In genomic region chr9:112091805-112092204, GRCh38 we compare ENCODE assay signal across 9 cellular contexts.
DNase-seq lines count a peak whose midpoint lies in the region; ATAC-seq, FAIRE-seq and TF ChIP-seq lines count a peak whose summit lies in the region.
"Had no signal": no experiment of that assay in that cellular context is flagged by ENCODE, and none has a peak within 500 bp of the region (broad histone marks: within the 10 kb centered on the region; RNA-seq: fewer than 3 reads in every experiment).

No MANE protein-coding gene starts in this region.

- H3K27me3 ChIP-seq in endothelial cell of umbilical vein (ENCODE audit: control insufficient read depth in 2 of 2, insufficient read depth in 2 of 2, low read length in 2 of 2) (no peaks in the 10 kb centered on the region), Peyer's patch (no peaks in the 10 kb centered on the region)
- H3K27me3 ChIP-seq: gastrocnemius medialis had no signal

- no peaks in the 10 kb centered on the region for H3K9me3 Mint-ChIP-seq in activated CD4-positive, alpha-beta T cell treated with anti-CD3 and anti-CD28 coated beads for 36 hours (ENCODE audit: low read depth)

- TF ChIP-seq CTCF in endothelial cell of umbilical vein (IDR thresholded peaks at IDR 0.05; ENCODE audit: extremely low read depth in 1 of 2, insufficient read depth in 1 of 2, low read depth in 1 of 2, low read length in 2 of 2), result peak in 1 of 2 donors; percentile 15
- TF ChIP-seq CTCF in Peyer's patch (IDR thresholded peaks at IDR 0.05), result no peak

- H3K4me1 Mint-ChIP-seq in activated CD4-positive, alpha-beta T cell treated with anti-CD3 and anti-CD28 coated beads for 36 hours, result peaks cover 10% of the 10 kb centered on the region

- BruUV-seq in endothelial cell of umbilical vein (replicated peaks; lab: Mats Ljungman, UMichigan), result no TSS peak

- DNase-seq in activated CD4-positive, alpha-beta T cell treated with anti-CD3 and anti-CD28 coated beads for 36 hours, result peak; percentile 35
- DNase-seq in activated CD4-positive, alpha-beta T cell treated with anti-CD3 and anti-CD28 coated beads for 48 hours, result no peak
- DNase-seq in NCI-H2196 treated with DMSO at 0.1 percent for 48 hours (lab: John Stamatoyannopoulos, UW; ENCODE audit: unreplicated experiment) (peak; percentile 34), endothelial cell of umbilical vein (ENCODE audit: low read depth, low spot score) (peak; percentile 13), renal cortical epithelial cell (ENCODE audit: low read depth) (peak; percentile 36), Peyer's patch (no peak)
- DNase-seq: gastrocnemius medialis had no signal

- no peak overlapping the region for H2AFZ ChIP-seq in endothelial cell of umbilical vein (ENCODE audit: low read depth, low read length)

- H3K9me1 ChIP-seq in endothelial cell of umbilical vein (replicated peaks; ENCODE audit: control insufficient read depth, extremely low read depth, insufficient read depth, low read length), result no peaks in the 10 kb centered on the region

- no peaks in the 10 kb centered on the region for H3K79me2 ChIP-seq in endothelial cell of umbilical vein (ENCODE audit: control insufficient read depth, insufficient read depth, low read length)

- no peaks in the 10 kb centered on the region for H3K36me3 ChIP-seq in endothelial cell of umbilical vein (ENCODE audit: control insufficient read depth in 2 of 2, extremely low read depth in 1 of 2, insufficient read depth in 2 of 2, low read length in 2 of 2)
- H3K36me3 ChIP-seq in Peyer's patch, result no peaks in the 10 kb centered on the region
- H3K36me3 ChIP-seq: gastrocnemius medialis had no signal

- H3K4me1 ChIP-seq in endothelial cell of umbilical vein (ENCODE audit: control insufficient read depth, extremely low read depth, insufficient read depth, low read length), result no peaks in the 10 kb centered on the region
- no peaks in the 10 kb centered on the region for H3K4me1 ChIP-seq in Peyer's patch

- CTCF ChIA-PET in activated CD4-positive, alpha-beta T cell treated with anti-CD3 and anti-CD28 coated beads for 36 hours (lab: Charles Lee), result interaction anchor here (0.8 to 1.3 kb wide), 4 partner anchors 17 to 270 kb away, joined by 3 to 5 read pairs (median 5); no protein-coding TSS in a partner anchor
- CTCF ChIA-PET in endothelial cell of umbilical vein (lab: Charles Lee), result interaction anchor here (0.8 to 2.4 kb wide), 5 partner anchors 242 to 626 kb away, joined by 3 to 16 read pairs (median 4); partner anchors contain the start of genes HSDL2, INIP and PTBP3

- H3K36me3 Mint-ChIP-seq in activated CD4-positive, alpha-beta T cell treated with anti-CD3 and anti-CD28 coated beads for 36 hours (ENCODE audit: low read depth), result no peaks in the 10 kb centered on the region

- no peak for ATAC-seq in activated CD4-positive, alpha-beta T cell treated with anti-CD3 and anti-CD28 coated beads for 36 hours
- ATAC-seq in HG03135 (IDR thresholded peaks at IDR 0.05; ENCODE audit: unreplicated experiment), result no peak
- no peak for ATAC-seq in GM18505 (IDR thresholded peaks at IDR 0.05; ENCODE audit: unreplicated experiment)
- ATAC-seq: gastrocnemius medialis had no signal

- H3K9me3 ChIP-seq in endothelial cell of umbilical vein (replicated peaks; ENCODE audit: control insufficient read depth, insufficient read depth, low read length) (no peaks in the 10 kb centered on the region), Peyer's patch (no peaks in the 10 kb centered on the region)
- H3K9me3 ChIP-seq: gastrocnemius medialis had no signal

- TF ChIP-seq POLR2A in endothelial cell of umbilical vein (IDR thresholded peaks at IDR 0.05; ENCODE audit: low read depth, low read length), result no peak
- no peak for TF ChIP-seq POLR2A in GM18505 (IDR thresholded peaks at IDR 0.05; ENCODE audit: borderline replicate concordance, extremely low read depth, insufficient read depth, insufficient read length)
- TF ChIP-seq POLR2A in Peyer's patch (IDR thresholded peaks at IDR 0.05), result no peak

- no peak overlapping the region for H3K4me2 ChIP-seq in endothelial cell of umbilical vein (ENCODE audit: insufficient read depth, low read length)

- dilution Hi-C loops in endothelial cell of umbilical vein (cut with MboI; ENCODE audit: extremely low pct_ligation_motif_present, low sequenced_read_pairs), result no loop called here

- H3K27ac Mint-ChIP-seq in activated CD4-positive, alpha-beta T cell treated with anti-CD3 and anti-CD28 coated beads for 36 hours, result no peak overlapping the region

- FAIRE-seq in endothelial cell of umbilical vein (lab: Jason Lieb, UNC), result no peak

- POLR2A ChIA-PET in activated CD4-positive, alpha-beta T cell treated with anti-CD3 and anti-CD28 coated beads for 36 hours (lab: Charles Lee), result no interaction called here
- POLR2A ChIA-PET in endothelial cell of umbilical vein (lab: Charles Lee), result no interaction called here

- H3K4me3 Mint-ChIP-seq in activated CD4-positive, alpha-beta T cell treated with anti-CD3 and anti-CD28 coated beads for 36 hours, result no peak overlapping the region

- H3K4me3 ChIP-seq in endothelial cell of umbilical vein (replicated peaks in 1 of 3; ENCODE audit: insufficient read depth in 1 of 3, low read depth in 1 of 3, low read length in 3 of 3) (no peak overlapping the region), Peyer's patch (no peak overlapping the region)
- H3K4me3 ChIP-seq: gastrocnemius medialis had no signal

- no peaks in the 10 kb centered on the region for H3K27me3 Mint-ChIP-seq in activated CD4-positive, alpha-beta T cell treated with anti-CD3 and anti-CD28 coated beads for 36 hours

- no peaks in the 10 kb centered on the region for H4K20me1 ChIP-seq in endothelial cell of umbilical vein (replicated peaks; ENCODE audit: control insufficient read depth, extremely low read depth, insufficient read depth, low read length)

- no peak overlapping the region for H3K27ac ChIP-seq in endothelial cell of umbilical vein (ENCODE audit: insufficient read depth, low read depth, low read length)
- no peak overlapping the region for H3K27ac ChIP-seq in Peyer's patch
- H3K27ac ChIP-seq: gastrocnemius medialis had no signal

- no peak overlapping the region for H3K9ac ChIP-seq in endothelial cell of umbilical vein (replicated peaks; ENCODE audit: extremely low read depth, insufficient read depth, low read length)

- intact Hi-C loops in activated CD4-positive, alpha-beta T cell treated with anti-CD3 and anti-CD28 coated beads for 36 hours (cut with DNase I, micrococcal nuclease), result loop anchor here (10.0 kb wide), 2 partner anchors 623 to 703 kb away; partner anchors contain the start of gene INIP (in 1 of the 2)
- intact Hi-C loops in endothelial cell of umbilical vein (cut with micrococcal nuclease), result loop anchor here (10.0 kb wide), 1 partner anchor 723 kb away; no protein-coding TSS in a partner anchor

TF ChIP-seq in endothelial cell of umbilical vein, 7 proteins besides CTCF, POLR2A, EP300 and RAD21:
- TF ChIP-seq, protein P1, sequence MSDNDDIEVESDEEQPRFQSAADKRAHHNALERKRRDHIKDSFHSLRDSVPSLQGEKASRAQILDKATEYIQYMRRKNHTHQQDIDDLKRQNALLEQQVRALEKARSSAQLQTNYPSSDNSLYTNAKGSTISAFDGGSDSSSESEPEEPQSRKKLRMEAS (IDR thresholded peaks at IDR 0.05; ENCODE audit: insufficient read depth, insufficient read length), result no peak
- no peak for TF ChIP-seq FOS (IDR thresholded peaks at IDR 0.05; ENCODE audit: borderline replicate concordance, insufficient read depth, low read length)
- no peak for TF ChIP-seq JUN (IDR thresholded peaks at IDR 0.05; ENCODE audit: borderline replicate concordance, insufficient read depth, insufficient read length, low read depth)
- no peak for TF ChIP-seq EZH2 (IDR thresholded peaks at IDR 0.05; ENCODE audit: borderline replicate concordance, low read depth, low read length, severe bottlenecking)
- TF ChIP-seq MYC (IDR thresholded peaks at IDR 0.05; ENCODE audit: low read depth, low read length), result no peak
- no peak for TF ChIP-seq GATA2 (IDR thresholded peaks at IDR 0.05; ENCODE audit: insufficient read depth, insufficient read length, low read depth, low read length)
- no peak for TF ChIP-seq POLR2AphosphoS5 (IDR thresholded peaks at IDR 0.05; ENCODE audit: insufficient read depth, low read depth, low read length)
TF ChIP-seq in endothelial cell of umbilical vein: peak in this region for 0.

Comparison
In these comparisons a context has a peak if more than half of its experiments do, and no peak if none do; other contexts are left out.
1. DNase-seq: peak in activated CD4-positive, alpha-beta T cell treated with anti-CD3 and anti-CD28 coated beads for 36 hours (single experiment), NCI-H2196 treated with DMSO at 0.1 percent for 48 hours (single experiment), endothelial cell of umbilical vein (single experiment) and renal cortical epithelial cell (single experiment); none in activated CD4-positive, alpha-beta T cell treated with anti-CD3 and anti-CD28 coated beads for 48 hours (single experiment) and Peyer's patch (0 of 3).